ENCODE assay signal across 8 cellular contexts in genomic region chr18:54149078-54149697, GRCh38.
DNase-seq lines count a peak whose midpoint lies in the region; ATAC-seq and TF ChIP-seq lines count a peak whose summit lies in the region.

No MANE protein-coding gene starts in this region.

- DNase-seq in RPMI7951 (ENCODE audit: low read depth) (peak; percentile 83), choroid plexus epithelial cell (ENCODE audit: low read depth) (peak; percentile 95), putamen (ENCODE audit: low spot score) (peak; percentile 43), NCI-H446 treated with DMSO at 0.1 percent for 48 hours (lab: John Stamatoyannopoulos, UW) (no peak)

- TF ChIP-seq CTCF in choroid plexus epithelial cell (conservative IDR thresholded peaks at IDR 0.05; ENCODE audit: low read depth, low read length) = no peak

- peak overlapping the region; percentile 4 for H3K4me3 ChIP-seq in choroid plexus epithelial cell (ENCODE audit: low read depth, low read length)

- ATAC-seq in GM18520 (IDR thresholded peaks at IDR 0.05; ENCODE audit: unreplicated experiment) = peak; percentile 53
- peak; percentile 58 for ATAC-seq in HG02759 (IDR thresholded peaks at IDR 0.05; ENCODE audit: unreplicated experiment)
- no peak for ATAC-seq in HG03097 (IDR thresholded peaks at IDR 0.05; ENCODE audit: low FRiP score, unreplicated experiment)
- no peak for ATAC-seq in GM19324 (IDR thresholded peaks at IDR 0.05; ENCODE audit: low FRiP score, unreplicated experiment)

Comparison
In these comparisons a context has a peak if more than half of its experiments do, and no peak if none do; other contexts are left out.
1. ATAC-seq: peak in GM18520 (single experiment) and HG02759 (single experiment); none in HG03097 (single experiment) and GM19324 (single experiment).